25 cellular contexts compared by ENCODE assay signal in genomic region chr5:179259731-179260323, GRCh38.
A peak's percentile ranks its signal among the peaks of the same experiment; 100 is the strongest.
DNase-seq lines count a peak whose midpoint lies in the region; ATAC-seq and TF ChIP-seq lines count a peak whose summit lies in the region.
"Had no signal": no experiment of that assay in that cellular context is flagged by ENCODE, and none has a peak within 500 bp of the region (broad histone marks: within the 10 kb centered on the region; RNA-seq: fewer than 3 reads in every experiment).

No MANE protein-coding gene starts in this region.

- no peaks in the 10 kb centered on the region for H3K9me3 Mint-ChIP-seq in activated CD8-positive, alpha-beta memory T cell treated with anti-CD3 and anti-CD28 coated beads, Interleukin-2, amount 10 ng/mL, durations not matched to agents 7 days and 5 days (ENCODE audit: low read depth)
- H3K9me3 Mint-ChIP-seq: activated CD4-positive, alpha-beta T cell treated with anti-CD3 and anti-CD28 coated beads, Interleukin-2, amount 10 ng/mL, durations not matched to agents 7 days and 5 days; T-cell had no signal

- no peak for TF ChIP-seq EP300 in stomach (IDR thresholded peaks at IDR 0.05)

- 0 out of 2 replicates have a peak, but pooled peaks have one; percentile 2 for TF ChIP-seq CTCF in LNCaP clone FGC (IDR thresholded peaks at IDR 0.05; ENCODE audit: control insufficient read depth, extremely low read depth, insufficient read depth)
- TF ChIP-seq CTCF in stomach (IDR thresholded peaks at IDR 0.05): no peak
- no peak for TF ChIP-seq CTCF in thyroid gland (IDR thresholded peaks at IDR 0.05)
- no peak for TF ChIP-seq CTCF in foreskin keratinocyte (conservative IDR thresholded peaks at IDR 0.05)

- intact Hi-C loops in stomach (cut with DNase I; ENCODE audit: low total_unique reads): no loop called here
- intact Hi-C loops in thyroid gland (cut with DNase I): no loop called here

- H3K4me3 ChIP-seq in LNCaP clone FGC (ENCODE audit: low read depth, low read length): no peak overlapping the region
- H3K4me3 ChIP-seq in stomach: no peak overlapping the region
- H3K4me3 ChIP-seq in thyroid gland (replicated peaks in 1 of 3): no peak overlapping the region
- H3K4me3 ChIP-seq: breast epithelium, coronary artery, esophagus squamous epithelium, K562, pancreas, skin epidermis had no signal

- no peak overlapping the region for H3K27ac Mint-ChIP-seq in activated CD8-positive, alpha-beta memory T cell treated with anti-CD3 and anti-CD28 coated beads, Interleukin-2, amount 10 ng/mL, durations not matched to agents 7 days and 5 days
- H3K27ac Mint-ChIP-seq: activated CD4-positive, alpha-beta T cell treated with anti-CD3 and anti-CD28 coated beads, Interleukin-2, amount 10 ng/mL, durations not matched to agents 7 days and 5 days; CD8-positive, alpha-beta memory T cell; memory B cell; naive thymus-derived CD4-positive, alpha-beta T cell; stimulated activated memory B cell treated with anti-CD40 and anti-IgM and Interleukin-4, amounts not matched to agents 10 μg/mL and 1 μg/mL and 100 μg/mL, for 72 hours; T-cell had no signal

- no peaks in the 10 kb centered on the region for H3K9me3 ChIP-seq in stomach
- H3K9me3 ChIP-seq in thyroid gland: no peaks in the 10 kb centered on the region
- H3K9me3 ChIP-seq: breast epithelium, esophagus squamous epithelium, pancreas had no signal

- H3K4me3 Mint-ChIP-seq in activated CD8-positive, alpha-beta memory T cell treated with anti-CD3 and anti-CD28 coated beads, Interleukin-2, amount 10 ng/mL, durations not matched to agents 7 days and 5 days: no peak overlapping the region
- H3K4me3 Mint-ChIP-seq: activated CD4-positive, alpha-beta T cell treated with anti-CD3 and anti-CD28 coated beads, Interleukin-2, amount 10 ng/mL, durations not matched to agents 7 days and 5 days; CD8-positive, alpha-beta memory T cell; memory B cell; naive thymus-derived CD4-positive, alpha-beta T cell; stimulated activated memory B cell treated with anti-CD40 and anti-IgM and Interleukin-4, amounts not matched to agents 10 μg/mL and 1 μg/mL and 100 μg/mL, for 72 hours; T-cell had no signal

- H3K27ac ChIP-seq in stomach: no peak overlapping the region
- H3K27ac ChIP-seq in thyroid gland: no peak overlapping the region
- H3K27ac ChIP-seq in foreskin keratinocyte: no peak overlapping the region
- H3K27ac ChIP-seq: pancreas had no signal

- WGBS in stomach, 5 donors: 84 to 89% (median 86%) methylated on average over 9 to 13 of the region's 13 CpGs
- WGBS in thyroid gland, 2 donors: 93% methylated on average over 12 to 13 of the region's 13 CpGs

- no peaks in the 10 kb centered on the region for H3K36me3 Mint-ChIP-seq in activated CD8-positive, alpha-beta memory T cell treated with anti-CD3 and anti-CD28 coated beads, Interleukin-2, amount 10 ng/mL, durations not matched to agents 7 days and 5 days
- H3K36me3 Mint-ChIP-seq: CD8-positive, alpha-beta memory T cell; memory B cell; naive thymus-derived CD4-positive, alpha-beta T cell; stimulated activated memory B cell treated with anti-CD40 and anti-IgM and Interleukin-4, amounts not matched to agents 10 μg/mL and 1 μg/mL and 100 μg/mL, for 72 hours; T-cell had no signal

- no peak for TF ChIP-seq POLR2A in stomach (IDR thresholded peaks at IDR 0.05)
- no peak for TF ChIP-seq POLR2A in thyroid gland (IDR thresholded peaks at IDR 0.05)

- peak; percentile 39 for DNase-seq in activated CD8-positive, alpha-beta memory T cell treated with anti-CD3 and anti-CD28 coated beads, Interleukin-2, amount 50 U/mL, for 48 hours
- DNase-seq in activated CD8-positive, alpha-beta memory T cell treated with anti-CD3 and anti-CD28 coated beads, Interleukin-2, amount 10 ng/mL, durations not matched to agents 7 days and 5 days: no peak
- DNase-seq in LNCaP clone FGC (ENCODE audit: low read depth) (no peak), left lobe of liver (ENCODE audit: low spot score) (peak; percentile 23), stomach (peak; percentile 4), thyroid gland (no peak), foreskin keratinocyte (no peak), NCI-H774 (lab: John Stamatoyannopoulos, UW) (no peak)
- DNase-seq: activated CD4-positive, alpha-beta T cell treated with anti-CD3 and anti-CD28 coated beads, Interleukin-2, amount 10 ng/mL, durations not matched to agents 7 days and 5 days; DMS153; esophagus squamous epithelium; GF-D8; NCI-H187; NCI-H82; SHP77 had no signal

- ATAC-seq in activated CD8-positive, alpha-beta memory T cell treated with anti-CD3 and anti-CD28 coated beads, Interleukin-2, amount 10 ng/mL, durations not matched to agents 7 days and 5 days: no peak
- ATAC-seq in left lobe of liver: no peak
- ATAC-seq in foreskin keratinocyte: no peak
- ATAC-seq: K562; naive thymus-derived CD4-positive, alpha-beta T cell; stimulated activated memory B cell treated with anti-CD40 and anti-IgM and Interleukin-4, amounts not matched to agents 10 μg/mL and 1 μg/mL and 100 μg/mL, for 72 hours; T-cell had no signal

- CTCF ChIA-PET in activated CD8-positive, alpha-beta memory T cell treated with anti-CD3 and anti-CD28 coated beads, Interleukin-2, amount 10 ng/mL, durations not matched to agents 7 days and 5 days (lab: Charles Lee): no interaction called here

- no peaks in the 10 kb centered on the region for H3K4me1 Mint-ChIP-seq in activated CD8-positive, alpha-beta memory T cell treated with anti-CD3 and anti-CD28 coated beads, Interleukin-2, amount 10 ng/mL, durations not matched to agents 7 days and 5 days
- H3K4me1 Mint-ChIP-seq: activated CD4-positive, alpha-beta T cell treated with anti-CD3 and anti-CD28 coated beads, Interleukin-2, amount 10 ng/mL, durations not matched to agents 7 days and 5 days; CD8-positive, alpha-beta memory T cell; memory B cell; naive thymus-derived CD4-positive, alpha-beta T cell; stimulated activated memory B cell treated with anti-CD40 and anti-IgM and Interleukin-4, amounts not matched to agents 10 μg/mL and 1 μg/mL and 100 μg/mL, for 72 hours; T-cell had no signal

- H3K27me3 ChIP-seq in stomach (peaks cover 0 to 6% (median 0%) of the 10 kb centered on the region in 3 donors), thyroid gland (no peaks in the 10 kb centered on the region), foreskin keratinocyte (no peaks in the 10 kb centered on the region)
- H3K27me3 ChIP-seq: esophagus squamous epithelium, pancreas had no signal

- H3K36me3 ChIP-seq in stomach: no peaks in the 10 kb centered on the region
- no peaks in the 10 kb centered on the region for H3K36me3 ChIP-seq in thyroid gland
- H3K36me3 ChIP-seq: breast epithelium, esophagus squamous epithelium, pancreas had no signal

- H3K4me1 ChIP-seq in stomach: peaks cover under 1 to 14% (median 6%) of the 10 kb centered on the region in 4 donors
- peaks cover 0 to under 1% of the 10 kb centered on the region in 2 donors for H3K4me1 ChIP-seq in thyroid gland
- no peaks in the 10 kb centered on the region for H3K4me1 ChIP-seq in foreskin keratinocyte
- H3K4me1 ChIP-seq: breast epithelium, pancreas had no signal

- H3K27me3 Mint-ChIP-seq in activated CD8-positive, alpha-beta memory T cell treated with anti-CD3 and anti-CD28 coated beads, Interleukin-2, amount 10 ng/mL, durations not matched to agents 7 days and 5 days: no peaks in the 10 kb centered on the region
- H3K27me3 Mint-ChIP-seq: activated CD4-positive, alpha-beta T cell treated with anti-CD3 and anti-CD28 coated beads, Interleukin-2, amount 10 ng/mL, durations not matched to agents 7 days and 5 days; T-cell had no signal

Comparison
In these comparisons a context has a peak if more than half of its experiments do, and no peak if none do; other contexts are left out.
1. DNase-seq: peak in activated CD8-positive, alpha-beta memory T cell treated with anti-CD3 and anti-CD28 coated beads, Interleukin-2, amount 50 U/mL, for 48 hours (single experiment), left lobe of liver (single experiment) and stomach (single experiment); none in activated CD8-positive, alpha-beta memory T cell treated with anti-CD3 and anti-CD28 coated beads, Interleukin-2, amount 10 ng/mL, durations not matched to agents 7 days and 5 days (single experiment), LNCaP clone FGC (single experiment), thyroid gland (0 of 2), foreskin keratinocyte (0 of 2) and NCI-H774 (single experiment).